ENCODE assay signal across 1 cellular context in genomic region chr7:69656890-69657289, GRCh38.
TF ChIP-seq lines count a peak whose summit lies in the region.

No MANE protein-coding gene starts in this region.

TF ChIP-seq in HEK293, 187 proteins besides CTCF, POLR2A, EP300 and RAD21 (continued from another document):
- TF ChIP-seq, protein P1, sequence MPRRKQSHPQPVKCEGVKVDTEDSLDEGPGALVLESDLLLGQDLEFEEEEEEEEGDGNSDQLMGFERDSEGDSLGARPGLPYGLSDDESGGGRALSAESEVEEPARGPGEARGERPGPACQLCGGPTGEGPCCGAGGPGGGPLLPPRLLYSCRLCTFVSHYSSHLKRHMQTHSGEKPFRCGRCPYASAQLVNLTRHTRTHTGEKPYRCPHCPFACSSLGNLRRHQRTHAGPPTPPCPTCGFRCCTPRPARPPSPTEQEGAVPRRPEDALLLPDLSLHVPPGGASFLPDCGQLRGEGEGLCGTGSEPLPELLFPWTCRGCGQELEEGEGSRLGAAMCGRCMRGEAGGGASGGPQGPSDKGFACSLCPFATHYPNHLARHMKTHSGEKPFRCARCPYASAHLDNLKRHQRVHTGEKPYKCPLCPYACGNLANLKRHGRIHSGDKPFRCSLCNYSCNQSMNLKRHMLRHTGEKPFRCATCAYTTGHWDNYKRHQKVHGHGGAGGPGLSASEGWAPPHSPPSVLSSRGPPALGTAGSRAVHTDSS (tag by site-specific recombination; IDR thresholded peaks at IDR 0.05) = no peak
- TF ChIP-seq ZNF529 (tag by site-specific recombination; IDR thresholded peaks at IDR 0.05; ENCODE audit: insufficient replicate concordance) = no peak
- TF ChIP-seq, protein P2, sequence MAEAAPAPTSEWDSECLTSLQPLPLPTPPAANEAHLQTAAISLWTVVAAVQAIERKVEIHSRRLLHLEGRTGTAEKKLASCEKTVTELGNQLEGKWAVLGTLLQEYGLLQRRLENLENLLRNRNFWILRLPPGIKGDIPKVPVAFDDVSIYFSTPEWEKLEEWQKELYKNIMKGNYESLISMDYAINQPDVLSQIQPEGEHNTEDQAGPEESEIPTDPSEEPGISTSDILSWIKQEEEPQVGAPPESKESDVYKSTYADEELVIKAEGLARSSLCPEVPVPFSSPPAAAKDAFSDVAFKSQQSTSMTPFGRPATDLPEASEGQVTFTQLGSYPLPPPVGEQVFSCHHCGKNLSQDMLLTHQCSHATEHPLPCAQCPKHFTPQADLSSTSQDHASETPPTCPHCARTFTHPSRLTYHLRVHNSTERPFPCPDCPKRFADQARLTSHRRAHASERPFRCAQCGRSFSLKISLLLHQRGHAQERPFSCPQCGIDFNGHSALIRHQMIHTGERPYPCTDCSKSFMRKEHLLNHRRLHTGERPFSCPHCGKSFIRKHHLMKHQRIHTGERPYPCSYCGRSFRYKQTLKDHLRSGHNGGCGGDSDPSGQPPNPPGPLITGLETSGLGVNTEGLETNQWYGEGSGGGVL (tag by site-specific recombination; IDR thresholded peaks at IDR 0.05) = no peak
- no peak for TF ChIP-seq ZNF530 (tag by site-specific recombination; IDR thresholded peaks at IDR 0.05; ENCODE audit: low read depth)
- TF ChIP-seq KLF16 (tag by site-specific recombination; IDR thresholded peaks at IDR 0.05) = no peak
- no peak for TF ChIP-seq EGR2 (tag by site-specific recombination; IDR thresholded peaks at IDR 0.05; ENCODE audit: low read depth)
- TF ChIP-seq ZNF362 (tag by site-specific recombination; IDR thresholded peaks at IDR 0.05) = no peak
- TF ChIP-seq ZIC2 (tag by site-specific recombination; IDR thresholded peaks at IDR 0.05) = no peak
- peak; percentile 66 for TF ChIP-seq ZNF629 (tag by site-specific recombination; IDR thresholded peaks at IDR 0.05)
- no peak for TF ChIP-seq ZNF768 (tag by site-specific recombination; IDR thresholded peaks at IDR 0.05)
- TF ChIP-seq ZNF223 (tag by site-specific recombination; IDR thresholded peaks at IDR 0.05) = no peak
- TF ChIP-seq OSR2 (tag by site-specific recombination; IDR thresholded peaks at IDR 0.05) = peak; percentile 70; the same call in 1 of the 2 replicates
- TF ChIP-seq ZNF580 (tag by site-specific recombination; IDR thresholded peaks at IDR 0.05) = no peak
- TF ChIP-seq ZNF175 (tag by site-specific recombination; IDR thresholded peaks at IDR 0.05) = no peak
- no peak for TF ChIP-seq ZNF112 (tag by site-specific recombination; IDR thresholded peaks at IDR 0.05)
- TF ChIP-seq, protein P3, sequence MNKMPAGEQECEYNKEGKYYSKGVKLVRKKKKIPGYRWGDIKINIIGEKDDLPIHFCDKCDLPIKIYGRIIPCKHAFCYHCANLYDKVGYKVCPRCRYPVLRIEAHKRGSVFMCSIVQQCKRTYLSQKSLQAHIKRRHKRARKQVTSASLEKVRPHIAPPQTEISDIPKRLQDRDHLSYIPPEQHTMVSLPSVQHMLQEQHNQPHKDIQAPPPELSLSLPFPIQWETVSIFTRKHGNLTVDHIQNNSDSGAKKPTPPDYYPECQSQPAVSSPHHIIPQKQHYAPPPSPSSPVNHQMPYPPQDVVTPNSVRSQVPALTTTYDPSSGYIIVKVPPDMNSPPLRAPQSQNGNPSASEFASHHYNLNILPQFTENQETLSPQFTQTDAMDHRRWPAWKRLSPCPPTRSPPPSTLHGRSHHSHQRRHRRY (tag by site-specific recombination; IDR thresholded peaks at IDR 0.05) = no peak
- no peak for TF ChIP-seq REPIN1 (tag by site-specific recombination; IDR thresholded peaks at IDR 0.05; ENCODE audit: low read depth)
- TF ChIP-seq ZNF701 (tag by site-specific recombination; IDR thresholded peaks at IDR 0.05) = no peak
- no peak for TF ChIP-seq SALL2 (tag by site-specific recombination; IDR thresholded peaks at IDR 0.05; ENCODE audit: borderline replicate concordance)
- TF ChIP-seq TSHZ1 (tag by site-specific recombination; IDR thresholded peaks at IDR 0.05; ENCODE audit: borderline replicate concordance) = no peak
- no peak for TF ChIP-seq SP7 (tag by site-specific recombination; IDR thresholded peaks at IDR 0.05)
- no peak for TF ChIP-seq ZNF843 (tag by site-specific recombination; IDR thresholded peaks at IDR 0.05)
- no peak for TF ChIP-seq ZNF433 (tag by site-specific recombination; IDR thresholded peaks at IDR 0.05; ENCODE audit: low read depth)
